9 cellular contexts compared by ENCODE assay signal in the genomic region with DNA sequence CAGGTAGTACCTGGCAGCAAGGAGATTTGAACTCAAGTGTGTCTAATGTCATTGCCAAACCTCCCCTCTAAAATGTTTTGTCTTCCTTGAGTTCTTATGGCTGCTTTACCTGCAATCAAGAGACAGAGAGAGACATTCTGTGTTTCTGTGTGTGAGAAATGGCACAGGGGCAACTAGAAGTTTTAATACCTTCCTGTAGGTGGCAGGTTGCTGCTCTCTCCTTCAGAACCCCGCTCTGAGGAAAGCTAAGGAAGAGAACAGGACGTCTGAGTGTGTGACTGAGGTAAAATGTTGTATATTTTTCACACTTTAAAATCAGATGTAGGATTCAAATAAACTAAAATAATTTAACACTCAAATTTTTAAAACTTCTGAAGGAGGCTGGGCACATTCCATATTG. TPM values are rescaled to one million over a fixed set of nuclear protein-coding genes. Genes with fewer than 3 reads are reported as not detected.
DNase-seq lines count a peak whose midpoint lies in the region; FAIRE-seq and TF ChIP-seq lines count a peak whose summit lies in the region.
"Had no signal": no experiment of that assay in that cellular context is flagged by ENCODE, and none has a peak within 500 bp of the region (broad histone marks: within the 10 kb centered on the region; RNA-seq: fewer than 3 reads in every experiment).

No MANE protein-coding gene starts in this region.

- no peaks in the 10 kb centered on the region for H3K27me3 ChIP-seq in small intestine (ENCODE audit: control insufficient read depth in 2 of 2, insufficient read depth in 2 of 2, low read length in 2 of 2)

- no peaks in the 10 kb centered on the region for H3K9me2 ChIP-seq in OCI-LY7 (ENCODE audit: insufficient read depth, low read length)

- H3K9me3 ChIP-seq in HEK293 (ENCODE audit: control insufficient read depth, insufficient read depth, low read depth, low read length): no peaks in the 10 kb centered on the region
- H3K9me3 ChIP-seq in OCI-LY7 (ENCODE audit: low read length): no peaks in the 10 kb centered on the region
- peaks cover 2% of the 10 kb centered on the region for H3K9me3 ChIP-seq in small intestine (ENCODE audit: control insufficient read depth, low read depth)

- H3K27me3 Mint-ChIP-seq in activated CD4-positive, alpha-beta T cell treated with anti-CD3 and anti-CD28 coated beads, Interleukin-2, amount 10 ng/mL, durations not matched to agents 7 days and 5 days: peaks cover 10% of the 10 kb centered on the region

- no peaks in the 10 kb centered on the region for H3K4me1 Mint-ChIP-seq in activated CD4-positive, alpha-beta T cell treated with anti-CD3 and anti-CD28 coated beads, Interleukin-2, amount 10 ng/mL, durations not matched to agents 7 days and 5 days

- no peak overlapping the region for H3K4me3 Mint-ChIP-seq in activated CD4-positive, alpha-beta T cell treated with anti-CD3 and anti-CD28 coated beads, Interleukin-2, amount 10 ng/mL, durations not matched to agents 7 days and 5 days

- H2AFZ ChIP-seq in OCI-LY7 (ENCODE audit: low read length): no peak overlapping the region

- CTCF ChIA-PET in GM10248 (lab: Yijun Ruan, JAX) (interaction anchor here (1.9 kb wide), 1 partner anchor 9 kb away, joined by 11 read pairs; no protein-coding TSS in a partner anchor), HEK293 (lab: Yijun Ruan, JAX) (interaction anchor here (0.6 to 3.0 kb wide), 19 partner anchors 8 to 376 kb away, joined by 3 to 15 read pairs (median 3); a partner anchor contains a TSS), OCI-LY7 (lab: Charles Lee; ENCODE audit: unreplicated experiment) (no interaction called here)
- CTCF ChIA-PET in activated CD4-positive, alpha-beta T cell treated with anti-CD3 and anti-CD28 coated beads, Interleukin-2, amount 10 ng/mL, durations not matched to agents 7 days and 5 days (lab: Charles Lee): no interaction called here

- H3K36me3 ChIP-seq in HEK293 (ENCODE audit: control insufficient read depth in 2 of 2, insufficient read depth in 1 of 2, low read length in 2 of 2): no peaks in the 10 kb centered on the region
- H3K36me3 ChIP-seq in OCI-LY7 (ENCODE audit: insufficient read depth, low read length): no peaks in the 10 kb centered on the region
- no peaks in the 10 kb centered on the region for H3K36me3 ChIP-seq in small intestine (ENCODE audit: control insufficient read depth in 2 of 2, insufficient read depth in 2 of 2, low read length in 2 of 2)

- H3K9me3 Mint-ChIP-seq in activated CD4-positive, alpha-beta T cell treated with anti-CD3 and anti-CD28 coated beads, Interleukin-2, amount 10 ng/mL, durations not matched to agents 7 days and 5 days: peaks cover 2% of the 10 kb centered on the region

- no peaks in the 10 kb centered on the region for H3K4me1 ChIP-seq in HEK293 (ENCODE audit: control insufficient read depth, insufficient read depth, low read length)
- no peaks in the 10 kb centered on the region for H3K4me1 ChIP-seq in OCI-LY7 (ENCODE audit: insufficient read depth, low read length, poor library complexity, severe bottlenecking)
- H3K4me1 ChIP-seq in small intestine (ENCODE audit: control insufficient read depth in 2 of 2, insufficient read depth in 1 of 2, low read depth in 1 of 2, low read length in 1 of 2): peaks cover 0 to 5% of the 10 kb centered on the region in 2 donors

- TF ChIP-seq CTCF in GM10248 (IDR thresholded peaks at IDR 0.05; ENCODE audit: control extremely low read depth, extremely low read depth, low read depth, missing control alignments): peak; percentile 27
- peak; percentile 32; the same call in 1 of the 2 replicates for TF ChIP-seq CTCF in HEK293 (tag by site-specific recombination; IDR thresholded peaks at IDR 0.05)
- TF ChIP-seq CTCF in OCI-LY7 (conservative IDR thresholded peaks at IDR 0.05; ENCODE audit: low read length): peak; percentile 60
- TF ChIP-seq CTCF in fibroblast of the aortic adventitia (IDR thresholded peaks at IDR 0.05; ENCODE audit: insufficient read depth, low read length): peak; percentile 59

- no TSS peak for BruUV-seq in OCI-LY7 (replicated peaks; lab: Mats Ljungman, UMichigan)

- H4K20me1 ChIP-seq in OCI-LY7 (ENCODE audit: insufficient read depth, low read length): no peaks in the 10 kb centered on the region

- H3K27ac ChIP-seq in HEK293 (ENCODE audit: extremely low read depth, low read depth, low read length) (no peak overlapping the region), OCI-LY7 (ENCODE audit: low read depth, low read length, poor library complexity, severe bottlenecking) (no peak overlapping the region), small intestine (ENCODE audit: low read depth in 1 of 2, low read length in 1 of 2) (no peak overlapping the region)
- H3K27ac ChIP-seq: SK-N-MC had no signal

- no peak for FAIRE-seq in small intestine (lab: Jason Lieb, UNC)

- H3K36me3 Mint-ChIP-seq in activated CD4-positive, alpha-beta T cell treated with anti-CD3 and anti-CD28 coated beads, Interleukin-2, amount 10 ng/mL, durations not matched to agents 7 days and 5 days (ENCODE audit: low read depth): no peaks in the 10 kb centered on the region

- 7 to 33% (median 18%) methylated on average over 2 of the region's 2 CpGs for WGBS in small intestine, 3 donors

- intact Hi-C loops in OCI-LY7 (cut with micrococcal nuclease; ENCODE audit: unreplicated experiment): no loop called here

- DNase-seq in GM10248 (ENCODE audit: extremely low spot score): peak; percentile 15
- DNase-seq in OCI-LY7 (ENCODE audit: low spot score): peak; percentile 13
- DNase-seq in fibroblast of the aortic adventitia (ENCODE audit: low read depth): peak; percentile 37
- DNase-seq in small intestine: peak; percentile 61
- DNase-seq in NOMO-1 treated with DMSO at 0.1 percent for 48 hours (lab: John Stamatoyannopoulos, UW; ENCODE audit: unreplicated experiment): no peak
- no peak for DNase-seq in activated CD4-positive, alpha-beta T cell treated with anti-CD3 and anti-CD28 coated beads, Interleukin-2, amount 10 ng/mL, durations not matched to agents 7 days and 5 days
- no peak for DNase-seq in NOMO-1 (lab: John Stamatoyannopoulos, UW; ENCODE audit: unreplicated experiment in 2 of 2)

- POLR2A ChIA-PET in GM10248 (lab: Yijun Ruan, JAX) (no interaction called here), HEK293 (lab: Yijun Ruan, JAX) (no interaction called here), OCI-LY7 (lab: Charles Lee) (no interaction called here)
- POLR2A ChIA-PET in activated CD4-positive, alpha-beta T cell treated with anti-CD3 and anti-CD28 coated beads, Interleukin-2, amount 10 ng/mL, durations not matched to agents 7 days and 5 days (lab: Charles Lee): no interaction called here

- no peak overlapping the region for H3K4me3 ChIP-seq in HEK293 (ENCODE audit: low read depth, low read length)
- H3K4me3 ChIP-seq in OCI-LY7 (ENCODE audit: low read depth, low read length, poor library complexity, severe bottlenecking): no peak overlapping the region
- H3K4me3 ChIP-seq in fibroblast of the aortic adventitia (ENCODE audit: low read depth, low read length): no peak overlapping the region
- H3K4me3 ChIP-seq in small intestine (ENCODE audit: low read depth in 1 of 2, low read length in 2 of 2): no peak overlapping the region
- H3K4me3 ChIP-seq: SK-N-MC had no signal

- no peak overlapping the region for H3K27ac Mint-ChIP-seq in activated CD4-positive, alpha-beta T cell treated with anti-CD3 and anti-CD28 coated beads, Interleukin-2, amount 10 ng/mL, durations not matched to agents 7 days and 5 days

- H3K79me2 ChIP-seq in OCI-LY7 (ENCODE audit: insufficient read depth, low read depth, low read length): no peaks in the 10 kb centered on the region

- H3K4me2 ChIP-seq in OCI-LY7 (ENCODE audit: low read length): no peak overlapping the region

RNA-seq across cellular contexts. Expression of a gene that starts 19.2 kb away (rescaled TPM):
- total RNA-seq in OCI-LY7 (2014; rRNA removed; shearing (Covaris generic)): 0.16 TPM in 1 of 2 replicates, not detected in the other
- total RNA-seq in OCI-LY7 (2022) (not detected in 2 replicates), fibroblast of the aortic adventitia (ENCODE audit: low replicate concordance) (22.0 and 34.3 TPM in 2 replicates)
- polyA plus RNA-seq in small intestine: 1 to 10 TPM in 2 of 3 donors, under 1 TPM in 1; 0.45 to 6.2 (median 4.9) TPM
- total RNA-seq in activated CD4-positive, alpha-beta T cell treated with anti-CD3 and anti-CD28 coated beads, Interleukin-2, amount 10 ng/mL, durations not matched to agents 7 days and 5 days: not detected

Comparison
In these comparisons a context has a peak if more than half of its experiments do, and no peak if none do; other contexts are left out.
1. DNase-seq: peak in GM10248 (single experiment), OCI-LY7 (single experiment), fibroblast of the aortic adventitia (single experiment) and small intestine (single experiment); none in NOMO-1 treated with DMSO at 0.1 percent for 48 hours (single experiment), activated CD4-positive, alpha-beta T cell treated with anti-CD3 and anti-CD28 coated beads, Interleukin-2, amount 10 ng/mL, durations not matched to agents 7 days and 5 days (single experiment) and NOMO-1 (0 of 2).
2. RNA of a gene that starts 19.2 kb away (total RNA-seq): 22.0 to 34.3 TPM in fibroblast of the aortic adventitia; 0.16 TPM in OCI-LY7 and not detected in activated CD4-positive, alpha-beta T cell treated with anti-CD3 and anti-CD28 coated beads, Interleukin-2, amount 10 ng/mL, durations not matched to agents 7 days and 5 days; every median in the first group is over 10 times any median in the second.
3. CTCF ChIA-PET loops: an anchor here in GM10248 (1.9 kb wide) and HEK293 (0.6 to 3.0 kb wide); none called in OCI-LY7 and activated CD4-positive, alpha-beta T cell treated with anti-CD3 and anti-CD28 coated beads, Interleukin-2, amount 10 ng/mL, durations not matched to agents 7 days and 5 days.
4. Peak in every context shown above with its lines, with median percentiles within 50 percentile points of each other: CTCF ChIP-seq.